14 cellular contexts compared by ENCODE assay signal in the genomic region with DNA sequence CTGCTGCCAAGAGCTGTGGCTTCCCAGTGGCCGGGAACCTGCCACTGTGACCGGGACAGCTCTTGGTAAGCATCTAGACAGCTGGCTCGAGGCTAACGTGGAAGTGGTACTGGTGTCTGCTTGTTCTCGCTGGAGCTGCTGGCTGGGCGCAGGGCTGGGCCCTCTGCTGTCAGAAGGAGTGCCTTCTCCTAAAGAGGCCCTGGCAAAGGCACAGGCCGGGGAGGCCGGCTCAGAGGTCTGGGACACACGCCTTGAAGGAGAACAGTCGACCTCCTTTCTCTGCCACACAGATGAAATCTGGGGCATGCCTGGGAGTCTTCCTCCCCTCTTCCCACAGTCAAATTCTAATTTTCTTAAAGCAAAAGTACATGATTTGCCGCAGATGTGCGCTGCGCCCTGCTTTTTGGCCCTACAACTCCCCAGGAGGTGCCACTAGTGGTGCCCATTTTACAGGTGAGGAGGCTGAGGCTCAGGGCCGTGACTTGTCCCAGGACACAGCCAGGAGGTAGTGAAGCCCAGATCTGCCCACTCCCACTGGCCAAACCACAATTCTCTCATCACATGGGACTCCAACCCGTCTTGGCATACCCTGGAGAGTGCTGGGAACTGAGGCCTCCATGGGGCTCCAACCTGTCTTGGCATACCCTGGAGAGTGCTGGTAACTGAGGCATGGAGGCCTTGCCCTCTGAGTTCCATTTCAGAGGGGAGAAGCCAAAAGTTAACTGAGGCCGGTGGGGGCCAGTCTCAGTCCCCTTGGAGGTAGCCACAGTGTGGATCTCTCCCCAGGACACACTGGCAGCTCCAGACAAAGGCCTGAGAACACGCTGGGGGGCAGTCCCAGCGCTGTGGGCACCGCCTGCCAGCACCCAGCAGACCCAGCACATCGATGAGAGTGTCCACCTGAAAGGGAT.
"Had no signal": no experiment of that assay in that cellular context is flagged by ENCODE, and none has a peak within 500 bp of the region (broad histone marks: within the 10 kb centered on the region; RNA-seq: fewer than 3 reads in every experiment).

No MANE protein-coding gene starts in this region.

- H3K27ac ChIP-seq: coronary artery, heart right ventricle, VCaP had no signal

- H3K4me3 ChIP-seq: coronary artery, heart right ventricle, mucosa of descending colon, SK-N-MC, smooth muscle cell had no signal

- H3K36me3 ChIP-seq: heart right ventricle had no signal

- DNase-seq: activated CD4-positive, alpha-beta T cell treated with anti-CD3 and anti-CD28 coated beads, Interleukin-2, amount 10 ng/mL, durations not matched to agents 24 days and 14 days; activated naive CD4-positive, alpha-beta T cell; effector CD4-positive, alpha-beta T cell; foreskin melanocyte; stimulated activated CD4-positive, alpha-beta T cell treated with anti-CD3 and anti-CD28 coated beads, Interleukin-1b, Interleukin-23, amount 100 ng/mL, for 48 hours; stimulated activated naive B cell treated with anti-CD40 and anti-IgM and Interleukin-4, amounts not matched to agents 10 μg/mL and 1 μg/mL and 100 μg/mL, for 72 hours; T-cell had no signal

- H3K27me3 ChIP-seq: heart right ventricle had no signal

- ATAC-seq: naive thymus-derived CD8-positive, alpha-beta T cell; stimulated activated naive B cell treated with anti-CD40 and anti-IgM and Interleukin-4, amounts not matched to agents 10 μg/mL and 1 μg/mL and 100 μg/mL, for 72 hours; T-cell had no signal

- H3K4me2 ChIP-seq: smooth muscle cell had no signal

- H3K9me3 ChIP-seq: mucosa of descending colon had no signal
